ENCODE assay signal across 8 cellular contexts in genomic region chr1:46401964-46402626, GRCh38. TPM values are rescaled to one million over a fixed set of nuclear protein-coding genes. Genes with fewer than 3 reads are reported as not detected.
DNase-seq lines count a peak whose midpoint lies in the region; ATAC-seq, FAIRE-seq and TF ChIP-seq lines count a peak whose summit lies in the region.

No MANE protein-coding gene starts in this region.

- H3F3A ChIP-seq in GM23248 (ENCODE audit: insufficient read depth), result no peaks in the 10 kb centered on the region

- no peak for FAIRE-seq in endothelial cell of umbilical vein (lab: Jason Lieb, UNC)

- no peak overlapping the region for H2AFZ ChIP-seq in GM23248
- H2AFZ ChIP-seq in endothelial cell of umbilical vein (ENCODE audit: low read depth, low read length), result no peak overlapping the region

- no peak for TF ChIP-seq POLR2A in endothelial cell of umbilical vein (IDR thresholded peaks at IDR 0.05; ENCODE audit: low read depth, low read length)

- no peaks in the 10 kb centered on the region for H3K79me2 ChIP-seq in GM23248 (ENCODE audit: insufficient read depth)
- H3K79me2 ChIP-seq in endothelial cell of umbilical vein (ENCODE audit: control insufficient read depth, insufficient read depth, low read length), result no peaks in the 10 kb centered on the region

- H3K27me3 ChIP-seq in GM23248 (replicated peaks; ENCODE audit: insufficient read depth), result no peaks in the 10 kb centered on the region
- H3K27me3 ChIP-seq in endothelial cell of umbilical vein (ENCODE audit: control insufficient read depth in 2 of 2, insufficient read depth in 2 of 2, low read length in 2 of 2), result peaks cover 0 to 2% of the 10 kb centered on the region in 2 experiments

- DNase-seq in GM23248 (peak; percentile 97), NCI-H774 (lab: John Stamatoyannopoulos, UW) (peak; percentile 70), endothelial cell of umbilical vein (ENCODE audit: low read depth, low spot score) (peak; percentile 33), mucosa of gallbladder (ENCODE audit: low spot score) (peak; percentile 86), GM20000 (ENCODE audit: low spot score) (no peak)

- intact Hi-C loops in endothelial cell of umbilical vein (cut with micrococcal nuclease), result loop anchor here (1.0 kb wide), 1 partner anchor 8 kb away; the partner anchor contains the start of gene FAAH

- H3K4me3 ChIP-seq in GM23248, result no peak overlapping the region
- no peak overlapping the region for H3K4me3 ChIP-seq in endothelial cell of umbilical vein (replicated peaks in 1 of 3; ENCODE audit: insufficient read depth in 1 of 3, low read depth in 1 of 3, low read length in 3 of 3)

- dilution Hi-C loops in endothelial cell of umbilical vein (cut with MboI; ENCODE audit: extremely low pct_ligation_motif_present, low sequenced_read_pairs), result no loop called here

- TF ChIP-seq CTCF in endothelial cell of umbilical vein (IDR thresholded peaks at IDR 0.05; ENCODE audit: extremely low read depth in 1 of 2, insufficient read depth in 1 of 2, low read depth in 1 of 2, low read length in 2 of 2) (no peak), GM20000 (IDR thresholded peaks at IDR 0.05; ENCODE audit: extremely low read depth, missing control alignments) (no peak)

- no peaks in the 10 kb centered on the region for H3K9me3 ChIP-seq in GM23248 (ENCODE audit: low read depth)
- no peaks in the 10 kb centered on the region for H3K9me3 ChIP-seq in endothelial cell of umbilical vein (replicated peaks; ENCODE audit: control insufficient read depth, insufficient read depth, low read length)

- H3K4me2 ChIP-seq in GM23248 (ENCODE audit: unreplicated experiment) (no peak overlapping the region), endothelial cell of umbilical vein (ENCODE audit: insufficient read depth, low read length) (no peak overlapping the region)

- WGBS in GM23248 (ENCODE audit: low coverage in 1 of 2, low lambda C conversion rate in 2 of 2, missing lambda C conversion rate in 2 of 2), 2 experiments, result 23 to 27% methylated on average over 9 to 10 of the region's 10 CpGs

- no peak overlapping the region for H3K27ac ChIP-seq in GM23248
- H3K27ac ChIP-seq in endothelial cell of umbilical vein (ENCODE audit: insufficient read depth, low read depth, low read length), result no peak overlapping the region

- POLR2A ChIA-PET in endothelial cell of umbilical vein (lab: Charles Lee), result no interaction called here

- H4K20me1 ChIP-seq in GM23248 (ENCODE audit: insufficient read depth) (no peaks in the 10 kb centered on the region), endothelial cell of umbilical vein (replicated peaks; ENCODE audit: control insufficient read depth, extremely low read depth, insufficient read depth, low read length) (no peaks in the 10 kb centered on the region)

- no TSS peak for BruUV-seq in endothelial cell of umbilical vein (replicated peaks; lab: Mats Ljungman, UMichigan)

- H3K9ac ChIP-seq in GM23248, result no peak overlapping the region
- H3K9ac ChIP-seq in endothelial cell of umbilical vein (replicated peaks; ENCODE audit: extremely low read depth, insufficient read depth, low read length), result no peak overlapping the region

- ATAC-seq in GM21390 (IDR thresholded peaks at IDR 0.05; ENCODE audit: unreplicated experiment) (no peak), GM19035 (IDR thresholded peaks at IDR 0.05; ENCODE audit: unreplicated experiment) (no peak), HG02759 (IDR thresholded peaks at IDR 0.05; ENCODE audit: unreplicated experiment) (no peak)

- H3K36me3 ChIP-seq in GM23248 (ENCODE audit: low read depth), result no peaks in the 10 kb centered on the region
- no peaks in the 10 kb centered on the region for H3K36me3 ChIP-seq in endothelial cell of umbilical vein (ENCODE audit: control insufficient read depth in 2 of 2, extremely low read depth in 1 of 2, insufficient read depth in 2 of 2, low read length in 2 of 2)

- in situ Hi-C loops in GM23248 (cut with MboI), result no loop called here

- H3K9me2 ChIP-seq in GM23248 (ENCODE audit: insufficient read depth), result no peaks in the 10 kb centered on the region

- CTCF ChIA-PET in endothelial cell of umbilical vein (lab: Charles Lee), result interaction anchor here (0.9 to 1.3 kb wide), 3 partner anchors 40 to 125 kb away, joined by 3 to 4 read pairs (median 3); no protein-coding TSS in a partner anchor

- H3K9me1 ChIP-seq in endothelial cell of umbilical vein (replicated peaks; ENCODE audit: control insufficient read depth, extremely low read depth, insufficient read depth, low read length), result no peaks in the 10 kb centered on the region

- no peaks in the 10 kb centered on the region for H3K4me1 ChIP-seq in GM23248 (ENCODE audit: insufficient read depth)
- H3K4me1 ChIP-seq in endothelial cell of umbilical vein (ENCODE audit: control insufficient read depth, extremely low read depth, insufficient read depth, low read length), result no peaks in the 10 kb centered on the region

TF ChIP-seq in endothelial cell of umbilical vein, 7 proteins besides CTCF, POLR2A, EP300 and RAD21:
- no peak for TF ChIP-seq FOS (IDR thresholded peaks at IDR 0.05; ENCODE audit: borderline replicate concordance, insufficient read depth, low read length)
- TF ChIP-seq JUN (IDR thresholded peaks at IDR 0.05; ENCODE audit: borderline replicate concordance, insufficient read depth, insufficient read length, low read depth), result no peak
- TF ChIP-seq MAX (IDR thresholded peaks at IDR 0.05; ENCODE audit: insufficient read depth, insufficient read length), result no peak
- TF ChIP-seq GATA2 (IDR thresholded peaks at IDR 0.05; ENCODE audit: insufficient read depth, insufficient read length, low read depth, low read length), result no peak
- no peak for TF ChIP-seq MYC (IDR thresholded peaks at IDR 0.05; ENCODE audit: low read depth, low read length)
- no peak for TF ChIP-seq EZH2 (IDR thresholded peaks at IDR 0.05; ENCODE audit: borderline replicate concordance, low read depth, low read length, severe bottlenecking)
- TF ChIP-seq POLR2AphosphoS5 (IDR thresholded peaks at IDR 0.05; ENCODE audit: insufficient read depth, low read depth, low read length), result no peak

RNA-seq across cellular contexts. Expression of gene FAAH, which starts 8.0 kb away (rescaled TPM):
- 0.38 and 0.97 TPM in 2 replicates for total RNA-seq in GM23248 (2014; rRNA removed; shearing (Covaris generic))
- polyA plus RNA-seq in GM23248 (2016; fragmentation: Nextera tagmentation; extraction: Ambion mirVana) (0.74 and 0.98 TPM in 2 replicates), endothelial cell of umbilical vein (0.47 and 0.76 TPM in 2 replicates)
- total RNA-seq in endothelial cell of umbilical vein (1.5 TPM in 1 of 2 replicates, not detected in the other), mucosa of gallbladder (48.1 TPM)
- polyA plus RNA-seq in endothelial cell of umbilical vein (2011; cell fraction: cytosol; rRNA removed), result 0.21 and 0.34 TPM in 2 replicates
- 7.8 and 9.7 TPM in 2 replicates for polyA plus RNA-seq in endothelial cell of umbilical vein (2011; cell fraction: nucleus; rRNA removed)
- 0.36 and 0.91 TPM in 2 replicates for polyA plus RNA-seq in endothelial cell of umbilical vein (2012)
- polyA minus RNA-seq in endothelial cell of umbilical vein, result 0.32 and 0.36 TPM in 2 replicates
- not detected for polyA minus RNA-seq in endothelial cell of umbilical vein (2011; cell fraction: cytosol; rRNA and poly(A)+ RNA removed)
- polyA minus RNA-seq in endothelial cell of umbilical vein (2011; cell fraction: nucleus; rRNA and poly(A)+ RNA removed), result 0.38 and 1.4 TPM in 2 replicates

Comparison
In these comparisons a context has a peak if more than half of its experiments do, and no peak if none do; other contexts are left out.
1. RNA of gene FAAH, which starts 8.0 kb away (total RNA-seq): 48.1 TPM in mucosa of gallbladder (single experiment); 1.5 TPM in endothelial cell of umbilical vein and 0.38 to 0.97 TPM in GM23248; every median in the first group is over 10 times any median in the second.